Comparison of ENCODE assay signal across 9 cellular contexts in the genomic region with DNA sequence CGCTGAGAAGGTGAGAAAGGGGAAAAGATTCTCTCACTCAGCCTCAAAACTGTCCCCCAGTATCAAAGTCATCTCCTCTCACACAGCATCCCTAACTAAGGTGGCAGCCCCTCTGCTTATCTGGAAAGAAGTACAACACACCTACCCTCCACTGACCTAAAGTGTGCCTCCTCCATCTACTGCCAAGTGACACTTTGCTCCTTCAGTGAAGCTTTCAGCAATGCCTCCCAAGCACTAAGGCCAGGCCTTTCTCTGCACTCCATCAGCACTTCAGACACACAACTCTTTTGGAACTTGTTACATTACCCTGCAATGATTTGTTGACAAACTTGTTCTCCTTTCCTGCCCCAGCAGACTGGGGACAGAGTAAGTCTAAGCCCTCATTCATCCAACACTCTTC. TPM values are rescaled to one million over a fixed set of nuclear protein-coding genes. Genes with fewer than 3 reads are reported as not detected.
A peak's percentile ranks its signal among the peaks of the same experiment; 100 is the strongest.
DNase-seq lines count a peak whose midpoint lies in the region; ATAC-seq and TF ChIP-seq lines count a peak whose summit lies in the region.
"Had no signal": no experiment of that assay in that cellular context is flagged by ENCODE, and none has a peak within 500 bp of the region (broad histone marks: within the 10 kb centered on the region; RNA-seq: fewer than 3 reads in every experiment).

No MANE protein-coding gene starts in this region.

- H3K36me3 Mint-ChIP-seq in CD8-positive, alpha-beta memory T cell = peaks cover 0 to 59% (median 10%) of the 10 kb centered on the region in 3 donors
- H3K36me3 Mint-ChIP-seq in endodermal cell (ENCODE audit: low read depth) = peaks cover 30% of the 10 kb centered on the region

- H3K4me1 ChIP-seq in CD8-positive, alpha-beta memory T cell (ENCODE audit: insufficient read depth, low read length) = peaks cover 64% of the 10 kb centered on the region
- H3K4me1 ChIP-seq in OCI-LY3 (ENCODE audit: low read length) (peaks cover 18% of the 10 kb centered on the region), endodermal cell (ENCODE audit: control insufficient read depth, insufficient read depth, low read length) (peaks cover 5% of the 10 kb centered on the region), parathyroid adenoma (peaks cover 3% of the 10 kb centered on the region)

- H3K4me1 Mint-ChIP-seq in CD8-positive, alpha-beta memory T cell = peaks cover 64 to 79% (median 76%) of the 10 kb centered on the region in 3 donors
- H3K4me1 Mint-ChIP-seq in endodermal cell = peaks cover 19% of the 10 kb centered on the region

- H3K4me2 ChIP-seq in OCI-LY3 (ENCODE audit: low read length) (peak overlapping the region; percentile 95), parathyroid adenoma (ENCODE audit: low read length) (peak overlapping the region; percentile 75)

- H4K20me1 ChIP-seq in OCI-LY3 (ENCODE audit: insufficient read depth, low read length) = peaks cover 14% of the 10 kb centered on the region

- CTCF ChIA-PET in CD8-positive, alpha-beta memory T cell (lab: Charles Lee) = interaction anchor here (1.6 to 5.1 kb wide), 3 partner anchors 14 to 38 kb away, joined by 4 to 49 read pairs (median 4); a partner anchor contains a TSS

- H3K4me3 ChIP-seq in CD8-positive, alpha-beta memory T cell (ENCODE audit: low read length) = peak overlapping the region; percentile 98
- H3K4me3 ChIP-seq in OCI-LY3 (ENCODE audit: low read length) (0 out of 2 replicates have a peak overlapping the region, but pooled peaks have one; percentile 86), endodermal cell (ENCODE audit: low read length) (peak overlapping the region; percentile 97), parathyroid adenoma (ENCODE audit: low read depth, low read length) (no peak overlapping the region)

- WGBS in endodermal cell (ENCODE audit: insufficient coverage in 1 of 2, insufficient read length in 1 of 2), 2 experiments = 100% methylated on average over 1 of the region's 1 CpG; no CpG with 5 or more reads in 1 of the 2 experiments

- peaks cover 0 to 3% of the 10 kb centered on the region in 2 donors for H3K27me3 Mint-ChIP-seq in CD8-positive, alpha-beta memory T cell
- no peaks in the 10 kb centered on the region for H3K27me3 Mint-ChIP-seq in endodermal cell (ENCODE audit: insufficient read depth)

- H3K4me3 Mint-ChIP-seq in CD8-positive, alpha-beta memory T cell = peak overlapping the region; percentile 71 to 99 (median 97)
- peak overlapping the region; percentile 95 for H3K4me3 Mint-ChIP-seq in endodermal cell

- H3K27me3 ChIP-seq in CD8-positive, alpha-beta memory T cell (ENCODE audit: insufficient read depth, low read length, poor library complexity, severe bottlenecking) = no peaks in the 10 kb centered on the region
- H3K27me3 ChIP-seq in OCI-LY3 (ENCODE audit: low read depth, low read length) (no peaks in the 10 kb centered on the region), endodermal cell (ENCODE audit: control insufficient read depth, insufficient read depth, low read length, poor library complexity, severe bottlenecking) (no peaks in the 10 kb centered on the region), parathyroid adenoma (ENCODE audit: control insufficient read depth, insufficient read depth, low read length) (no peaks in the 10 kb centered on the region)

- no peak overlapping the region for H3K9ac ChIP-seq in OCI-LY3 (ENCODE audit: low read length)
- H3K9ac ChIP-seq in endodermal cell (ENCODE audit: extremely low read depth, low read length, poor library complexity, severe bottlenecking) = no peak overlapping the region
- H3K9ac ChIP-seq in parathyroid adenoma = no peak overlapping the region

- no peaks in the 10 kb centered on the region for H3K9me3 Mint-ChIP-seq in CD8-positive, alpha-beta memory T cell
- no peaks in the 10 kb centered on the region for H3K9me3 Mint-ChIP-seq in endodermal cell

- peak in 1 of 5 donors; percentile 4 for DNase-seq in CD8-positive, alpha-beta memory T cell
- DNase-seq in endodermal cell = no peak
- no peak for DNase-seq in anterior cingulate cortex (lab: John Stamatoyannopoulos, UW)
- DNase-seq in putamen (ENCODE audit: low spot score) = no peak
- DNase-seq in hepatic stellate cell (ENCODE audit: low spot score) = no peak

- H3K27ac Mint-ChIP-seq in CD8-positive, alpha-beta memory T cell = peak overlapping the region; percentile 24 to 100 (median 80)
- H3K27ac Mint-ChIP-seq in endodermal cell = peak overlapping the region; percentile 74

- no peak overlapping the region for H3K27ac ChIP-seq in CD8-positive, alpha-beta memory T cell (ENCODE audit: low read depth, low read length)
- no peak overlapping the region for H3K27ac ChIP-seq in OCI-LY3 (ENCODE audit: low read length)
- no peak overlapping the region for H3K27ac ChIP-seq in endodermal cell (ENCODE audit: low read depth, low read length)
- no peak overlapping the region for H3K27ac ChIP-seq in parathyroid adenoma
- H3K27ac ChIP-seq: SK-N-MC had no signal

- H2AFZ ChIP-seq in OCI-LY3 (ENCODE audit: low read depth, low read length) (no peak overlapping the region), parathyroid adenoma (no peak overlapping the region)

- ATAC-seq in GM19467 (IDR thresholded peaks at IDR 0.05; ENCODE audit: unreplicated experiment) = no peak

- no peak for TF ChIP-seq CTCF in OCI-LY3 (IDR thresholded peaks at IDR 0.05; ENCODE audit: low read depth, low read length)
- TF ChIP-seq CTCF in endodermal cell (conservative IDR thresholded peaks at IDR 0.05) = no peak
- no peak for TF ChIP-seq CTCF in parathyroid adenoma (IDR thresholded peaks at IDR 0.05)

- POLR2A ChIA-PET in CD8-positive, alpha-beta memory T cell (lab: Charles Lee) = no interaction called here

- peaks cover 33% of the 10 kb centered on the region for H3K79me2 ChIP-seq in OCI-LY3 (ENCODE audit: low read length)
- H3K79me2 ChIP-seq in parathyroid adenoma = peaks cover 17% of the 10 kb centered on the region

- peaks cover 9% of the 10 kb centered on the region for H3K36me3 ChIP-seq in CD8-positive, alpha-beta memory T cell (ENCODE audit: insufficient read depth, low read length)
- H3K36me3 ChIP-seq in OCI-LY3 (replicated peaks; ENCODE audit: low read depth, low read length) (peaks cover 38% of the 10 kb centered on the region), endodermal cell (ENCODE audit: control insufficient read depth, insufficient read depth, low read length) (peaks cover 43% of the 10 kb centered on the region), parathyroid adenoma (ENCODE audit: control insufficient read depth, insufficient read depth, low read length) (no peaks in the 10 kb centered on the region)

- no peaks in the 10 kb centered on the region for H3K9me3 ChIP-seq in CD8-positive, alpha-beta memory T cell (ENCODE audit: low read length)
- H3K9me3 ChIP-seq in OCI-LY3 (ENCODE audit: insufficient read depth, low read length) (no peaks in the 10 kb centered on the region), endodermal cell (ENCODE audit: control insufficient read depth, low read length) (no peaks in the 10 kb centered on the region), parathyroid adenoma (ENCODE audit: control insufficient read depth, low read length) (no peaks in the 10 kb centered on the region)

RNA-seq across cellular contexts. Expression of a gene that starts 1.4 kb away (rescaled TPM):
- 10 to 100 TPM; 20.1 to 21.8 TPM for total RNA-seq in CD8-positive, alpha-beta memory T cell
- polyA plus RNA-seq in CD8-positive, alpha-beta memory T cell = 3.8 TPM
- 10 to 100 TPM; 27.2 to 30.2 TPM for total RNA-seq in endodermal cell
- polyA plus RNA-seq in endodermal cell (2013, experiment 1 of 2) = 19.6 TPM
- polyA plus RNA-seq in endodermal cell (2013, experiment 2 of 2) = 19.0 TPM

RNA-seq across cellular contexts. Expression of a gene that starts 13.7 kb away (rescaled TPM):
- total RNA-seq in CD8-positive, alpha-beta memory T cell = 10 to 100 TPM; 52.1 to 55.2 TPM
- 29.6 TPM for polyA plus RNA-seq in CD8-positive, alpha-beta memory T cell
- 10 to 100 TPM; 33.6 to 40.5 TPM for total RNA-seq in endodermal cell
- polyA plus RNA-seq in endodermal cell (2013, experiment 1 of 2) = 26.2 TPM
- 25.0 TPM for polyA plus RNA-seq in endodermal cell (2013, experiment 2 of 2)

RNA-seq across cellular contexts. Expression of a gene that starts 34.6 kb away (rescaled TPM):
- total RNA-seq in CD8-positive, alpha-beta memory T cell = 10 to 100 TPM; 56.0 to 58.7 TPM
- polyA plus RNA-seq in CD8-positive, alpha-beta memory T cell = 9.6 TPM
- 10 to 100 TPM; 47.6 to 50.3 TPM for total RNA-seq in endodermal cell
- 79.3 TPM for polyA plus RNA-seq in endodermal cell (2013, experiment 1 of 2)
- 69.4 TPM for polyA plus RNA-seq in endodermal cell (2013, experiment 2 of 2)
